Comparison of ENCODE assay signal across 10 cellular contexts in the genomic region with DNA sequence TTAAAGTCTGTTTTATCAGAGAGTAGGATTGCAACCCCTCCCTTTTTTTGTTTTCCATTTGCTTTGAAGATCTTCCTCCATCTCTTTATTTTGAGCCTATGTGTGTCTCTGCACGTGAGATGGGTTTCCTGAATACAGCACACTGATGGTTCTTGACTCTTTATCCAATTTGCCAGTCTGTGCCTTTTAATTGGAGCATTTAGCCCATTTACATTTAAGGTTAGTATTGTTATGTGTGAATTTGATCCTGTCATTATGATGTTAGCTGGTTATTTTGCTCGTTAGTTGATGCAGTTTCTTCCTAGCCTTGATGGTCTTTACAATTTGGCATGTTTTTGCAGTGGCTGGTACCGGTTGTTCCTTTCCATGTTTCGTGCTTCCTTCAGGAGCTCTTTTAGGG. TPM values are rescaled to one million over a fixed set of nuclear protein-coding genes. Genes with fewer than 3 reads are reported as not detected.
"Had no signal": no experiment of that assay in that cellular context is flagged by ENCODE, and none has a peak within 500 bp of the region (broad histone marks: within the 10 kb centered on the region; RNA-seq: fewer than 3 reads in every experiment).

No MANE protein-coding gene starts in this region.

RNA-seq across cellular contexts. Expression of gene ANKRD62, which starts 45.2 kb away (rescaled TPM):
- total RNA-seq: PC-3, PC-9, Peyer's patch, Right ventricle myocardium inferior, Right ventricle myocardium superior, RPMI7951, SJCRH30, SJSA1, T-cell had no signal
- polyA plus RNA-seq: SK-N-SH had no signal
